11 cellular contexts compared by ENCODE assay signal in the genomic region with DNA sequence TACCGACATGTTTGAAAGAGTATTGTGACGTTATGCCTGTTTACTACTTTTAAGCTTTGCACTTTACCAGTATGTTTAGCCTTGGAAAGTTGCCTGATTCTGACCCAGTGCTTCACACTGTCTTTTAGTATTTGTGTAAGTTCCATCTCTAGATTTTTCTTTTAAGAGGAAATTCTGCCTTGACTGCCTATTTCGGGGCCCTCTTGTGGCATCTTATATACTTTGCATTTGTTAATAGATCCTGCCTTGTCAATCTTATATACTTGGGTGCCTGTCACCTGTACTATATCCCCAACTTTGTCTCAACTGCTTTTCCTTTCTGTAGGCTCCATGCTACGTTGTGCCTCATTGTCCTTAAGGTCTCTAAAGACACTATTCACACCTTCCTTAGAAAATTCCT.
DNase-seq lines count a peak whose midpoint lies in the region; ATAC-seq, FAIRE-seq and TF ChIP-seq lines count a peak whose summit lies in the region.
"Had no signal": no experiment of that assay in that cellular context is flagged by ENCODE, and none has a peak within 500 bp of the region (broad histone marks: within the 10 kb centered on the region; RNA-seq: fewer than 3 reads in every experiment).

No MANE protein-coding gene starts in this region.

- DNase-seq in A172 (ENCODE audit: low spot score) = peak; percentile 41
- DNase-seq in GM03348 (ENCODE audit: low spot score) = peak; percentile 1
- peak; percentile 23 for DNase-seq in endothelial cell of umbilical vein (ENCODE audit: low read depth, low spot score)
- no peak for DNase-seq in H54 (ENCODE audit: insufficient read length, low spot score)
- no peak for DNase-seq in anterior cingulate cortex (lab: John Stamatoyannopoulos, UW)
- DNase-seq: MG63; spleen; stimulated activated naive CD4-positive, alpha-beta T cell had no signal

- no peaks in the 10 kb centered on the region for H3K9me1 ChIP-seq in endothelial cell of umbilical vein (replicated peaks; ENCODE audit: control insufficient read depth, extremely low read depth, insufficient read depth, low read length)

- H3K4me3 ChIP-seq in OCI-LY3 (ENCODE audit: low read length) (peak overlapping the region; percentile 56), endothelial cell of umbilical vein (replicated peaks in 1 of 3; ENCODE audit: insufficient read depth in 1 of 3, low read depth in 1 of 3, low read length in 3 of 3) (no peak overlapping the region)
- H3K4me3 ChIP-seq: MG63, spleen had no signal

- FAIRE-seq in endothelial cell of umbilical vein (lab: Jason Lieb, UNC) (peak; percentile 28), H54 (lab: Jason Lieb, UNC) (no peak)

- intact Hi-C loops in endothelial cell of umbilical vein (cut with micrococcal nuclease) = loop anchor here (2.0 kb wide), 1 partner anchor 592 kb away; no protein-coding TSS in a partner anchor

- peak; percentile 34 for TF ChIP-seq CTCF in OCI-LY3 (IDR thresholded peaks at IDR 0.05; ENCODE audit: low read depth, low read length)
- no peak for TF ChIP-seq CTCF in endothelial cell of umbilical vein (IDR thresholded peaks at IDR 0.05; ENCODE audit: extremely low read depth in 1 of 2, insufficient read depth in 1 of 2, low read depth in 1 of 2, low read length in 2 of 2)

- H3K9ac ChIP-seq in OCI-LY3 (ENCODE audit: low read length) = no peak overlapping the region
- no peak overlapping the region for H3K9ac ChIP-seq in endothelial cell of umbilical vein (replicated peaks; ENCODE audit: extremely low read depth, insufficient read depth, low read length)

- H3K9me3 ChIP-seq in OCI-LY3 (ENCODE audit: insufficient read depth, low read length) (no peaks in the 10 kb centered on the region), endothelial cell of umbilical vein (replicated peaks; ENCODE audit: control insufficient read depth, insufficient read depth, low read length) (no peaks in the 10 kb centered on the region)
- H3K9me3 ChIP-seq: MG63 had no signal

- no TSS peak for BruUV-seq in endothelial cell of umbilical vein (replicated peaks; lab: Mats Ljungman, UMichigan)

- H2AFZ ChIP-seq in OCI-LY3 (ENCODE audit: low read depth, low read length) = no peak overlapping the region
- no peak overlapping the region for H2AFZ ChIP-seq in endothelial cell of umbilical vein (ENCODE audit: low read depth, low read length)

- H3K79me2 ChIP-seq in OCI-LY3 (ENCODE audit: low read length) = no peaks in the 10 kb centered on the region
- H3K79me2 ChIP-seq in endothelial cell of umbilical vein (ENCODE audit: control insufficient read depth, insufficient read depth, low read length) = no peaks in the 10 kb centered on the region

- no peak overlapping the region for H3K27ac ChIP-seq in OCI-LY3 (ENCODE audit: low read length)
- H3K27ac ChIP-seq in endothelial cell of umbilical vein (ENCODE audit: insufficient read depth, low read depth, low read length) = no peak overlapping the region
- H3K27ac ChIP-seq: spleen had no signal

- POLR2A ChIA-PET in endothelial cell of umbilical vein (lab: Charles Lee) = no interaction called here

- no peaks in the 10 kb centered on the region for H3K36me3 ChIP-seq in OCI-LY3 (replicated peaks; ENCODE audit: low read depth, low read length)
- no peaks in the 10 kb centered on the region for H3K36me3 ChIP-seq in endothelial cell of umbilical vein (ENCODE audit: control insufficient read depth in 2 of 2, extremely low read depth in 1 of 2, insufficient read depth in 2 of 2, low read length in 2 of 2)
- H3K36me3 ChIP-seq: MG63, spleen had no signal

- TF ChIP-seq POLR2A in endothelial cell of umbilical vein (IDR thresholded peaks at IDR 0.05; ENCODE audit: low read depth, low read length) (no peak), H54 (IDR thresholded peaks at IDR 0.05; ENCODE audit: low read depth, low read length) (no peak)

- ATAC-seq in GM19455 (IDR thresholded peaks at IDR 0.05; ENCODE audit: unreplicated experiment) = no peak
- ATAC-seq in GM21360 (IDR thresholded peaks at IDR 0.05; ENCODE audit: unreplicated experiment) = no peak

- CTCF ChIA-PET in endothelial cell of umbilical vein (lab: Charles Lee) = no interaction called here

- H3K27me3 ChIP-seq in OCI-LY3 (ENCODE audit: low read depth, low read length) = no peaks in the 10 kb centered on the region
- no peaks in the 10 kb centered on the region for H3K27me3 ChIP-seq in endothelial cell of umbilical vein (ENCODE audit: control insufficient read depth in 2 of 2, insufficient read depth in 2 of 2, low read length in 2 of 2)
- H3K27me3 ChIP-seq: MG63, spleen had no signal

- H3K4me2 ChIP-seq in OCI-LY3 (ENCODE audit: low read length) (peak overlapping the region; percentile 31), endothelial cell of umbilical vein (ENCODE audit: insufficient read depth, low read length) (no peak overlapping the region)

- H4K20me1 ChIP-seq in OCI-LY3 (ENCODE audit: insufficient read depth, low read length) (no peaks in the 10 kb centered on the region), endothelial cell of umbilical vein (replicated peaks; ENCODE audit: control insufficient read depth, extremely low read depth, insufficient read depth, low read length) (no peaks in the 10 kb centered on the region)

- dilution Hi-C loops in endothelial cell of umbilical vein (cut with MboI; ENCODE audit: extremely low pct_ligation_motif_present, low sequenced_read_pairs) = no loop called here

- H3K4me1 ChIP-seq in OCI-LY3 (ENCODE audit: low read length) (no peaks in the 10 kb centered on the region), endothelial cell of umbilical vein (ENCODE audit: control insufficient read depth, extremely low read depth, insufficient read depth, low read length) (no peaks in the 10 kb centered on the region)
- H3K4me1 ChIP-seq: spleen had no signal

TF ChIP-seq in endothelial cell of umbilical vein, 7 proteins besides CTCF, POLR2A, EP300 and RAD21:
- no peak for TF ChIP-seq GATA2 (IDR thresholded peaks at IDR 0.05; ENCODE audit: insufficient read depth, insufficient read length, low read depth, low read length)
- no peak for TF ChIP-seq EZH2 (IDR thresholded peaks at IDR 0.05; ENCODE audit: borderline replicate concordance, low read depth, low read length, severe bottlenecking)
- no peak for TF ChIP-seq JUN (IDR thresholded peaks at IDR 0.05; ENCODE audit: borderline replicate concordance, insufficient read depth, insufficient read length, low read depth)
- no peak for TF ChIP-seq MYC (IDR thresholded peaks at IDR 0.05; ENCODE audit: low read depth, low read length)
- TF ChIP-seq FOS (IDR thresholded peaks at IDR 0.05; ENCODE audit: borderline replicate concordance, insufficient read depth, low read length) = no peak
- no peak for TF ChIP-seq POLR2AphosphoS5 (IDR thresholded peaks at IDR 0.05; ENCODE audit: insufficient read depth, low read depth, low read length)
- TF ChIP-seq, protein P1, sequence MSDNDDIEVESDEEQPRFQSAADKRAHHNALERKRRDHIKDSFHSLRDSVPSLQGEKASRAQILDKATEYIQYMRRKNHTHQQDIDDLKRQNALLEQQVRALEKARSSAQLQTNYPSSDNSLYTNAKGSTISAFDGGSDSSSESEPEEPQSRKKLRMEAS (IDR thresholded peaks at IDR 0.05; ENCODE audit: insufficient read depth, insufficient read length) = no peak
TF ChIP-seq in endothelial cell of umbilical vein: peak in this region for 0.

Comparison
In these comparisons a context has a peak if more than half of its experiments do, and no peak if none do; other contexts are left out.
1. DNase-seq: peak in A172 (single experiment), GM03348 (single experiment) and endothelial cell of umbilical vein (single experiment); none in H54 (single experiment) and anterior cingulate cortex (0 of 58).